ENCODE assay signal across 14 cellular contexts in the genomic region with DNA sequence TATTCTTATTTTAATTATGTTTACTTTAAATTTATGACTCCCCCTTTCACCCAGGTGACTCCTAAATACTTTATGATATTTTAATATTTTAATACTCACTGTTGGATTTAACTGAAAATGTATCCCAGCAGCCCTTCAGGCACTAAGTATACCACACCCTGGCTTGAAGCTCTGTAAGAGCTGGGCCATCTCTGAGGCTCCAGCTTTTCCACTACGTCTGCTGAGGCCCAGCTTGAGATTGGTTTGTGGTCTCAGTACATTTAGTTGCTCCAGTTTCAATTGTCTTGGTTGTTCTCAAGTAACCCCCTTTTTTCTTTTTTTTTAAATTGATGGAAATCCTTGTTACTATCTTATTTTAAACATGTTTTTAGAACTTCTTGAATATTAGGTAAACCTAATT. TPM values are rescaled to one million over a fixed set of nuclear protein-coding genes. Genes with fewer than 3 reads are reported as not detected.
"Had no signal": no experiment of that assay in that cellular context is flagged by ENCODE, and none has a peak within 500 bp of the region (broad histone marks: within the 10 kb centered on the region; RNA-seq: fewer than 3 reads in every experiment).

No MANE protein-coding gene starts in this region.

- H3K27me3 ChIP-seq: adrenal gland, vagina had no signal

- H3K36me3 ChIP-seq: adrenal gland, lower lobe of right lung had no signal

- DNase-seq: activated CD4-positive, alpha-beta T cell treated with anti-CD3 and anti-CD28 coated beads for 48 hours; activated naive CD4-positive, alpha-beta T cell treated with anti-CD3 and anti-CD28 coated beads, Interleukin-2, amount 10 ng/mL, durations not matched to agents 7 days and 5 days; adrenal gland; erythroblast; lower lobe of right lung; naive thymus-derived CD8-positive, alpha-beta T cell; occipital lobe; stimulated activated CD4-positive, alpha-beta T cell treated with anti-CD3 and anti-CD28 coated beads, Interleukin-4, amount 100 ng/mL, for 1 hour; stimulated activated naive CD8-positive, alpha-beta T cell treated with anti-CD3 and anti-CD28 coated beads, Interleukin-15, amount 100 ng/mL, for 72 hours; T-cell had no signal

- H3K9me3 ChIP-seq: adrenal gland, lower lobe of right lung, vagina had no signal

- H3K4me3 ChIP-seq: adrenal gland, lower lobe of right lung, vagina had no signal

- H3K27ac ChIP-seq: adrenal gland, lower lobe of right lung, vagina had no signal

- H3K4me1 ChIP-seq: lower lobe of right lung, vagina had no signal

- ATAC-seq: lower lobe of right lung; naive thymus-derived CD8-positive, alpha-beta T cell; stimulated activated naive CD8-positive, alpha-beta T cell treated with anti-CD3 and anti-CD28 coated beads, Interleukin-15, amount 100 ng/mL, for 72 hours; T-cell had no signal

RNA-seq across cellular contexts. Expression of a gene that starts 27.0 kb away (rescaled TPM):
- total RNA-seq: activated T-helper 2 cell treated with anti-CD3 and anti-CD28 coated beads, Interferon-gamma antibody, Interleukin-2, Interleukin-4, amounts not matched to agents 10 μg/mL and 5 μg/mL and 100 μg/mL, durations not matched to agents 14 hours and 24 hours and 36 hours; mononuclear cell; naive thymus-derived CD8-positive, alpha-beta T cell; occipital lobe; progenitor cell of endocrine pancreas; T-cell had no signal
- polyA plus RNA-seq: naive thymus-derived CD8-positive, alpha-beta T cell had no signal

RNA-seq across cellular contexts. Expression of a gene that starts 30.6 kb away (rescaled TPM):
- polyA plus RNA-seq: naive thymus-derived CD8-positive, alpha-beta T cell had no signal
